16 cellular contexts compared by ENCODE assay signal in genomic region chr5:61969761-61970160, GRCh38.
"Had no signal": no experiment of that assay in that cellular context is flagged by ENCODE, and none has a peak within 500 bp of the region (broad histone marks: within the 10 kb centered on the region; RNA-seq: fewer than 3 reads in every experiment).

No MANE protein-coding gene starts in this region.

- DNase-seq: activated CD4-positive, alpha-beta T cell treated with anti-CD3 and anti-CD28 coated beads, Interleukin-2, amount 50 U/mL, for 4 hours; activated effector memory CD4-positive, alpha-beta T cell treated with anti-CD3 and anti-CD28 coated beads, Interleukin-2, amount 50 U/mL, for 16 hours; activated naive CD4-positive, alpha-beta T cell treated with anti-CD3 and anti-CD28 coated beads, Interleukin-2, amount 50 U/mL, for 16 hours; activated T-cell treated with anti-CD3 and anti-CD28 coated beads, Interleukin-2, amount 50 U/mL, for 72 hours; effector CD4-positive, alpha-beta T cell; esophagus squamous epithelium; glutamatergic neuron; hypothalamus; islet precursor cell; left lung; occipital lobe; stimulated activated naive CD8-positive, alpha-beta T cell treated with anti-CD3 and anti-CD28 coated beads, Interleukin-15, amount 100 ng/mL, for 72 hours had no signal

- H3K9me3 ChIP-seq: ascending aorta, esophagus squamous epithelium, left lung, right atrium auricular region had no signal

- H3K27ac Mint-ChIP-seq: activated T-cell treated with anti-CD3 and anti-CD28 coated beads, Interleukin-2, amount 50 U/mL, for 72 hours; stimulated activated naive CD8-positive, alpha-beta T cell treated with anti-CD3 and anti-CD28 coated beads, Interleukin-15, amount 100 ng/mL, for 72 hours; type B pancreatic cell had no signal

- H3K4me1 ChIP-seq: ascending aorta, esophagus squamous epithelium, left lung, right atrium auricular region had no signal

- H3K4me3 ChIP-seq: ascending aorta, esophagus squamous epithelium, left lung, right atrium auricular region had no signal

- H3K27me3 ChIP-seq: ascending aorta, esophagus squamous epithelium, left lung, right atrium auricular region had no signal

- H3K36me3 Mint-ChIP-seq: type B pancreatic cell had no signal

- H3K4me3 Mint-ChIP-seq: activated T-cell treated with anti-CD3 and anti-CD28 coated beads, Interleukin-2, amount 50 U/mL, for 72 hours; stimulated activated naive CD8-positive, alpha-beta T cell treated with anti-CD3 and anti-CD28 coated beads, Interleukin-15, amount 100 ng/mL, for 72 hours; type B pancreatic cell had no signal

- H3K36me3 ChIP-seq: ascending aorta, esophagus squamous epithelium, left lung, right atrium auricular region had no signal

- H3K27ac ChIP-seq: ascending aorta, esophagus squamous epithelium, left lung, right atrium auricular region had no signal

- H3K9me3 Mint-ChIP-seq: activated T-cell treated with anti-CD3 and anti-CD28 coated beads, Interleukin-2, amount 50 U/mL, for 72 hours; stimulated activated naive CD8-positive, alpha-beta T cell treated with anti-CD3 and anti-CD28 coated beads, Interleukin-15, amount 100 ng/mL, for 72 hours; type B pancreatic cell had no signal

- FAIRE-seq: TTC549 had no signal

- H3K27me3 Mint-ChIP-seq: stimulated activated naive CD8-positive, alpha-beta T cell treated with anti-CD3 and anti-CD28 coated beads, Interleukin-15, amount 100 ng/mL, for 72 hours had no signal

- ATAC-seq: activated T-cell treated with anti-CD3 and anti-CD28 coated beads, Interleukin-2, amount 50 U/mL, for 72 hours; left lung; stimulated activated naive CD8-positive, alpha-beta T cell treated with anti-CD3 and anti-CD28 coated beads, Interleukin-15, amount 100 ng/mL, for 72 hours had no signal

- H3K4me1 Mint-ChIP-seq: stimulated activated naive CD8-positive, alpha-beta T cell treated with anti-CD3 and anti-CD28 coated beads, Interleukin-15, amount 100 ng/mL, for 72 hours had no signal
